ENCODE assay signal across 12 cellular contexts in genomic region chr2:68806511-68807109, GRCh38.
A peak's percentile ranks its signal among the peaks of the same experiment; 100 is the strongest.
DNase-seq lines count a peak whose midpoint lies in the region; TF ChIP-seq lines count a peak whose summit lies in the region.
"Had no signal": no experiment of that assay in that cellular context is flagged by ENCODE, and none has a peak within 500 bp of the region (broad histone marks: within the 10 kb centered on the region; RNA-seq: fewer than 3 reads in every experiment).

No MANE protein-coding gene starts in this region.

- peaks cover 39% of the 10 kb centered on the region for H3K4me1 Mint-ChIP-seq in osteocyte (ENCODE audit: unreplicated experiment)

- no peak overlapping the region for H3K9ac ChIP-seq in neuronal stem cell (ENCODE audit: low read depth, low read length, poor library complexity)

- no peak overlapping the region for H3K4ac ChIP-seq in neuronal stem cell (ENCODE audit: low read length)

- no peak overlapping the region for H3K4me3 ChIP-seq in effector memory CD4-positive, alpha-beta T cell (ENCODE audit: insufficient read depth, low read depth, low read length, poor library complexity, severe bottlenecking)
- no peak overlapping the region for H3K4me3 ChIP-seq in neuronal stem cell (ENCODE audit: low read length in 2 of 2)
- H3K4me3 ChIP-seq: gastrocnemius medialis, psoas muscle had no signal

- no peak overlapping the region for H2AK5ac ChIP-seq in neuronal stem cell (ENCODE audit: low read depth, low read length)

- no peaks in the 10 kb centered on the region for H3K79me1 ChIP-seq in neuronal stem cell (ENCODE audit: low read depth, low read length)

- H3K23ac ChIP-seq in neuronal stem cell (ENCODE audit: low read depth, low read length, poor library complexity): no peak overlapping the region

- H2BK5ac ChIP-seq in neuronal stem cell (ENCODE audit: low read length): no peak overlapping the region

- H3K36me3 ChIP-seq in effector memory CD4-positive, alpha-beta T cell (ENCODE audit: control insufficient read depth, insufficient read depth, low read length): peaks cover 83% of the 10 kb centered on the region
- no peaks in the 10 kb centered on the region for H3K36me3 ChIP-seq in neuronal stem cell (replicated peaks in 1 of 2; ENCODE audit: control insufficient read depth in 2 of 2, insufficient read depth in 2 of 2, low read length in 2 of 2)
- H3K36me3 ChIP-seq: gastrocnemius medialis had no signal

- no CpG with 5 or more reads among the region's 12 CpGs for WGBS in neuronal stem cell (ENCODE audit: extremely low coverage in 2 of 2, insufficient read length in 2 of 2, insufficient replicate concordance in 1 of 2), 2 donors

- H2BK12ac ChIP-seq in neuronal stem cell (ENCODE audit: low read length): no peak overlapping the region

- H3K4me1 ChIP-seq in effector memory CD4-positive, alpha-beta T cell (ENCODE audit: control insufficient read depth, insufficient read depth, low read length, poor library complexity, severe bottlenecking): peaks cover 3% of the 10 kb centered on the region
- H3K4me1 ChIP-seq in neuronal stem cell (ENCODE audit: control insufficient read depth in 2 of 2, insufficient read depth in 1 of 2, low read depth in 1 of 2, low read length in 2 of 2): peaks cover 0 to 4% of the 10 kb centered on the region in 2 donors
- H3K4me1 ChIP-seq: gastrocnemius medialis, psoas muscle had no signal

- no peak overlapping the region for H2BK120ac ChIP-seq in neuronal stem cell (ENCODE audit: low read depth, low read length)

- TF ChIP-seq CTCF in osteocyte (IDR thresholded peaks at IDR 0.05): no peak

- no peak overlapping the region for H2BK15ac ChIP-seq in neuronal stem cell (ENCODE audit: low read length)

- peaks cover 9% of the 10 kb centered on the region for H3K27me3 Mint-ChIP-seq in osteocyte (ENCODE audit: unreplicated experiment)

- no peaks in the 10 kb centered on the region for H3K9me3 Mint-ChIP-seq in osteocyte (ENCODE audit: unreplicated experiment)

- DNase-seq in Daoy (ENCODE audit: low read depth) (peak; percentile 37), RPMI7951 (ENCODE audit: low read depth) (peak; percentile 79), osteocyte (ENCODE audit: extremely low spot score, unreplicated experiment) (no peak), neuronal stem cell (ENCODE audit: low spot score) (no peak), NOMO-1 treated with dmso at 0.1 percent for 144 hours (lab: John Stamatoyannopoulos, UW; ENCODE audit: unreplicated experiment) (no peak), NCI-H510A (lab: John Stamatoyannopoulos, UW) (no peak)
- no peak for DNase-seq in effector memory CD4-positive, alpha-beta T cell
- no peak for DNase-seq in stimulated activated CD4-positive, alpha-beta T cell treated with anti-CD3 and anti-CD28 coated beads, Interleukin-4, amount 100 ng/mL, for 4 hours
- DNase-seq: gastrocnemius medialis, left ventricle myocardium superior, NCI-H345, psoas muscle had no signal

- H3K27me3 ChIP-seq in effector memory CD4-positive, alpha-beta T cell (replicated peaks; ENCODE audit: control insufficient read depth, insufficient read depth, low read length, poor library complexity, severe bottlenecking): no peaks in the 10 kb centered on the region
- no peaks in the 10 kb centered on the region for H3K27me3 ChIP-seq in neuronal stem cell (ENCODE audit: control insufficient read depth in 3 of 3, insufficient read depth in 3 of 3, low read depth in 1 of 3, low read length in 3 of 3)
- H3K27me3 ChIP-seq: gastrocnemius medialis had no signal

- no peak overlapping the region for H4K91ac ChIP-seq in neuronal stem cell (ENCODE audit: low read depth, low read length, poor library complexity)

- H4K8ac ChIP-seq in neuronal stem cell (ENCODE audit: low read depth, low read length): no peak overlapping the region

- H3K14ac ChIP-seq in neuronal stem cell (ENCODE audit: low read length): no peak overlapping the region

- peak overlapping the region; percentile 6 for H3K27ac ChIP-seq in effector memory CD4-positive, alpha-beta T cell (ENCODE audit: insufficient read depth, low read length, poor library complexity, severe bottlenecking)
- H3K27ac ChIP-seq in neuronal stem cell (replicated peaks; ENCODE audit: low read length): no peak overlapping the region
- H3K27ac ChIP-seq: gastrocnemius medialis, psoas muscle had no signal

- no peak overlapping the region for H2AFZ ChIP-seq in neuronal stem cell (ENCODE audit: low read length)

- no peaks in the 10 kb centered on the region for H3K36me3 Mint-ChIP-seq in osteocyte (ENCODE audit: unreplicated experiment)

- no peak overlapping the region for H3K4me3 Mint-ChIP-seq in osteocyte (ENCODE audit: unreplicated experiment)

- peak overlapping the region; percentile 29 for H3K27ac Mint-ChIP-seq in osteocyte (ENCODE audit: unreplicated experiment)

- no peak overlapping the region for H3K4me2 ChIP-seq in neuronal stem cell (ENCODE audit: insufficient read depth, low read length, poor library complexity, severe bottlenecking)

- no peak overlapping the region for H3K18ac ChIP-seq in neuronal stem cell (ENCODE audit: low read length)

- H3K9me3 ChIP-seq in effector memory CD4-positive, alpha-beta T cell (ENCODE audit: control insufficient read depth, low read length): no peaks in the 10 kb centered on the region
- no peaks in the 10 kb centered on the region for H3K9me3 ChIP-seq in neuronal stem cell (replicated peaks in 1 of 2; ENCODE audit: control insufficient read depth in 2 of 2, insufficient read depth in 1 of 2, low read depth in 1 of 2, low read length in 2 of 2)
- H3K9me3 ChIP-seq: gastrocnemius medialis, psoas muscle had no signal

Comparison
In these comparisons a context has a peak if more than half of its experiments do, and no peak if none do; other contexts are left out.
1. DNase-seq: peak in Daoy (single experiment) and RPMI7951 (single experiment); none in effector memory CD4-positive, alpha-beta T cell (0 of 3), osteocyte (single experiment), neuronal stem cell (single experiment), NOMO-1 treated with dmso at 0.1 percent for 144 hours (single experiment), stimulated activated CD4-positive, alpha-beta T cell treated with anti-CD3 and anti-CD28 coated beads, Interleukin-4, amount 100 ng/mL, for 4 hours (0 of 2) and NCI-H510A (single experiment).